ENCODE assay signal across 8 cellular contexts in genomic region chr16:48623304-48624016, GRCh38. TPM values are rescaled to one million over a fixed set of nuclear protein-coding genes. Genes with fewer than 3 reads are reported as not detected.
DNase-seq lines count a peak whose midpoint lies in the region; ATAC-seq and TF ChIP-seq lines count a peak whose summit lies in the region.

No MANE protein-coding gene starts in this region.

- peak overlapping the region; percentile 70 for H3K4me3 ChIP-seq in GM23338
- peak overlapping the region; percentile 34 for H3K4me3 ChIP-seq in SJSA1
- H3K4me3 ChIP-seq in thoracic aorta, result peak overlapping the region; percentile 76

- ATAC-seq in GM23338 (peak; percentile 97), thoracic aorta (ENCODE audit: insufficient number of reproducible peaks, low FRiP score, low read depth) (peak; percentile 80)

- H3K79me2 ChIP-seq in GM23338 (replicated peaks; ENCODE audit: insufficient read depth), result no peaks in the 10 kb centered on the region

- peak overlapping the region; percentile 100 for H2AFZ ChIP-seq in GM23338

- H3K27ac ChIP-seq in GM23338 (ENCODE audit: low read depth) (no peak overlapping the region; the same call in 1 of the 2 replicates), SJSA1 (no peak overlapping the region), thoracic aorta (peak overlapping the region; percentile 21 to 71)

- TF ChIP-seq CTCF in GM23338 (conservative IDR thresholded peaks at IDR 0.05; ENCODE audit: low read depth in 2 of 2) (peak; percentile 94 to 95), LNCAP (IDR thresholded peaks at IDR 0.05) (peak; percentile 100), thoracic aorta (IDR thresholded peaks at IDR 0.05) (peak; percentile 96)

- H3K27me3 Mint-ChIP-seq in GM23338 (ENCODE audit: insufficient read depth, low read depth, poor library complexity), result peaks cover 4% of the 10 kb centered on the region

- no peaks in the 10 kb centered on the region for H3K9me3 Mint-ChIP-seq in GM23338

- DNase-seq in ELR (ENCODE audit: low read depth) (peak; percentile 85), GM23338 (ENCODE audit: low spot score) (peak; percentile 84), SJSA1 (ENCODE audit: low read depth in 1 of 2, low spot score in 2 of 2) (peak; percentile 81 to 82), globus pallidus (ENCODE audit: low spot score) (peak; percentile 75), occipital lobe (lab: John Stamatoyannopoulos, UW) (peak; percentile 77), thoracic aorta (ENCODE audit: low spot score) (peak; percentile 33)
- peak; percentile 78 for DNase-seq in activated naive CD4-positive, alpha-beta T cell treated with anti-CD3 and anti-CD28 coated beads, Interleukin-2, amount 50 U/mL, for 16 hours

- H3K4me1 Mint-ChIP-seq in GM23338, result peaks cover 6% of the 10 kb centered on the region

- peak overlapping the region; percentile 83 for H3K4me3 Mint-ChIP-seq in GM23338

- no peaks in the 10 kb centered on the region for H3K36me3 Mint-ChIP-seq in GM23338 (ENCODE audit: low read depth)

- H3K9me2 ChIP-seq in GM23338 (ENCODE audit: insufficient read depth), result no peaks in the 10 kb centered on the region

- H3K4me2 ChIP-seq in GM23338, result peak overlapping the region; percentile 84

- no peaks in the 10 kb centered on the region for H3F3A ChIP-seq in GM23338 (replicated peaks; ENCODE audit: low read depth)

- H3K9me3 ChIP-seq in SJSA1 (replicated peaks) (no peaks in the 10 kb centered on the region), thoracic aorta (no peaks in the 10 kb centered on the region)

- H3K4me1 ChIP-seq in GM23338 (ENCODE audit: insufficient read depth), result no peaks in the 10 kb centered on the region
- H3K4me1 ChIP-seq in SJSA1 (replicated peaks), result peaks cover 9% of the 10 kb centered on the region
- peaks cover 6 to 14% of the 10 kb centered on the region in 2 donors for H3K4me1 ChIP-seq in thoracic aorta (ENCODE audit: control insufficient read depth in 1 of 2, low read depth in 2 of 2)

- H4K20me1 ChIP-seq in GM23338 (replicated peaks; ENCODE audit: insufficient read depth), result no peaks in the 10 kb centered on the region

- no peaks in the 10 kb centered on the region for H3K36me3 ChIP-seq in GM23338 (ENCODE audit: insufficient read depth)
- H3K36me3 ChIP-seq in SJSA1, result no peaks in the 10 kb centered on the region
- H3K36me3 ChIP-seq in thoracic aorta, result no peaks in the 10 kb centered on the region

- peaks cover 5% of the 10 kb centered on the region; the same call in 1 of the 2 replicates for H3K27me3 ChIP-seq in GM23338 (ENCODE audit: insufficient read depth)
- no peaks in the 10 kb centered on the region for H3K27me3 ChIP-seq in SJSA1 (replicated peaks)
- H3K27me3 ChIP-seq in thoracic aorta (replicated peaks; ENCODE audit: insufficient read depth), result no peaks in the 10 kb centered on the region

- H3K27ac Mint-ChIP-seq in GM23338, result peak overlapping the region; percentile 89; the same call in 1 of the 2 replicates

TF ChIP-seq in GM23338, 12 proteins besides CTCF, POLR2A, EP300 and RAD21:
- TF ChIP-seq POLR2AphosphoS5 (IDR thresholded peaks at IDR 0.05; ENCODE audit: low read depth) (no peak; the same call in 1 of the 2 replicates), CREB1 (CRISPR knock-in tag; IDR thresholded peaks at IDR 0.05; ENCODE audit: low read depth) (peak; percentile 31; the same call in 1 of the 2 replicates)
TF ChIP-seq in GM23338: peak in this region for 1.

RNA-seq across cellular contexts. Expression of gene N4BP1, which starts 13.5 kb away (rescaled TPM):
- 25.7 and 27.3 TPM in 2 replicates for total RNA-seq in GM23338 (2014; rRNA removed; shearing (Covaris generic))
- 14.6 and 16.4 TPM in 2 replicates for polyA plus RNA-seq in GM23338 (2016; fragmentation: Nextera tagmentation; extraction: Ambion mirVana)
- total RNA-seq in SJSA1 (2014; rRNA removed; shearing (Covaris generic)), result 11.8 and 23.4 TPM in 2 replicates
- total RNA-seq in occipital lobe, result 37.9 TPM
- total RNA-seq in thoracic aorta, result 10 to 100 TPM; 37.1 to 63.5 TPM

Comparison
In these comparisons a context has a peak if more than half of its experiments do, and no peak if none do; other contexts are left out.
1. DNase-seq: peak in every context shown above with its lines; median percentile 85 in ELR; 84 in GM23338; 82 in SJSA1; 78 in activated naive CD4-positive, alpha-beta T cell treated with anti-CD3 and anti-CD28 coated beads, Interleukin-2, amount 50 U/mL, for 16 hours; 77 in occipital lobe; 75 in globus pallidus; 33 in thoracic aorta.
2. H3K27ac ChIP-seq: peak in thoracic aorta (2 of 2); none in GM23338 (single experiment) and SJSA1 (single experiment).
3. Peak in every context shown above with its lines, with median percentiles within 50 percentile points of each other: H3K4me3 ChIP-seq and CTCF ChIP-seq.